Comparison of ENCODE assay signal across 31 cellular contexts in the genomic region with DNA sequence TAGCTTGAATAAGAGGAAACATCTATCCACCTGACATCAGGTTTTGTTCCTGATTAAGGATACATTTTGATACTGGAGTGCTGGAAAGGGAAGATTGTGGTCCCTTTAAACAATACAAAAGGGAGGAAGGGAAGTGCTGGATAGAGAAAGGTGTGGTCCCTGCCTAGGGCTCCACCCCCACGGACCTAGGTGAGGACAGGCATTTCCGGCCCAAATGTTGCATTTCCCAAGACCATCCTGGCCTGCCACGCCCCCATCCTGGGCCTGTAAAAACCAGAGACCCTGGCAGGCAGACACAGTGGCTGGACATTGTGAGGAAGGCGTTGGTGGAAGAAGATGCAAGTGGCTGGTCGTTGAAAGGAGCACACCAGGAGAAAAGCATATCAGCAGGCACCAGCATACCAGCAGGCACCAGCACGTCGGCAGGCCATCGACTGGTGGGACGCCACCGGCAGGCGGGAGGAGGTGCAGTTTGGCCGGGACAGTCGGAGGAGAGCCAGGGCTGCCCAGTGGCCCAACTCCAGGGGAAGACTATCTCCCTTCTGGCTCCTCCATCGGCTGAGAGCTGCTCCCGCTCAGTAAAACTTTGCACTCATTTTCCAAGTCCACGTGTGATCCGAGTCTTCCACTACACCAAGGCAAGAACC.
"Had no signal": no experiment of that assay in that cellular context is flagged by ENCODE, and none has a peak within 500 bp of the region (broad histone marks: within the 10 kb centered on the region; RNA-seq: fewer than 3 reads in every experiment).

No MANE protein-coding gene starts in this region.

- H3K9me3 ChIP-seq: body of pancreas, colonic mucosa, gastrocnemius medialis, ovary, prostate gland, sigmoid colon, upper lobe of left lung, vagina had no signal

- H3K36me3 Mint-ChIP-seq: naive B cell; stimulated activated effector memory CD8-positive, alpha-beta T cell treated with anti-CD3 and anti-CD28 coated beads, Interleukin-12 subunit alpha, Interleukin-12 subunit beta, amount 100 ng/mL, for 72 hours; T-cell had no signal

- H3K4me3 ChIP-seq: body of pancreas, cardiac muscle cell, colonic mucosa, gastrocnemius medialis, ovary, prostate gland, sigmoid colon, upper lobe of left lung, vagina had no signal

- H3K27me3 Mint-ChIP-seq: activated naive CD8-positive, alpha-beta T cell; activated T-cell treated with anti-CD3 and anti-CD28 coated beads, Interleukin-2, amount 50 U/mL, for 24 hours; naive B cell; stimulated activated naive CD8-positive, alpha-beta T cell treated with anti-CD3 and anti-CD28 coated beads, Interleukin-15, Interleukin-2, amounts not matched to agents 100 ng/mL and 50 ng/mL, for 24 hours; T-cell had no signal

- H3K4me3 Mint-ChIP-seq: activated naive CD8-positive, alpha-beta T cell; activated T-cell treated with anti-CD3 and anti-CD28 coated beads, Interleukin-2, amount 50 U/mL, for 24 hours; mesothelial cell of epicardium; naive B cell; nephron progenitor cell; stimulated activated effector memory CD8-positive, alpha-beta T cell treated with anti-CD3 and anti-CD28 coated beads, Interleukin-12 subunit alpha, Interleukin-12 subunit beta, amount 100 ng/mL, for 72 hours; stimulated activated naive CD8-positive, alpha-beta T cell treated with anti-CD3 and anti-CD28 coated beads, Interleukin-15, Interleukin-2, amounts not matched to agents 100 ng/mL and 50 ng/mL, for 24 hours; T-cell; T-helper 2 cell treated with Interferon-gamma antibody and Interleukin-4, amounts not matched to agents 5 μg/mL and 100 μg/mL, for 36 hours had no signal

- H3K27me3 ChIP-seq: body of pancreas, cardiac muscle cell, colonic mucosa, gastrocnemius medialis, ovary, sigmoid colon, upper lobe of left lung, vagina had no signal

- DNase-seq: activated CD4-positive, alpha-beta T cell treated with anti-CD3 and anti-CD28 coated beads for 4 hours; activated CD4-positive, alpha-beta T cell treated with anti-CD3 and anti-CD28 coated beads, Interleukin-2, amount 50 U/mL, for 4 hours; activated CD8-positive, alpha-beta memory T cell treated with anti-CD3 and anti-CD28 coated beads, Interleukin-2, amount 50 U/mL, for 48 hours; activated T-cell treated with anti-CD3 and anti-CD28 coated beads, Interleukin-2, amount 50 U/mL, for 24 hours; anterior cingulate cortex; body of pancreas; cerebellar nuclear complex; colonic mucosa; effector CD8-positive, alpha-beta T cell; gastrocnemius medialis; glutamatergic neuron; islet precursor cell; left ventricle myocardium superior; naive B cell; nephron progenitor cell; ovary; retina; sigmoid colon; small intestine; stimulated activated CD4-positive, alpha-beta T cell treated with anti-CD3 and anti-CD28 coated beads, Interleukin-4, amount 100 ng/mL, for 24 hours; T-cell; upper lobe of left lung had no signal

- H3K36me3 ChIP-seq: cardiac muscle cell, colonic mucosa, gastrocnemius medialis, ovary, prostate gland, sigmoid colon, upper lobe of left lung, vagina had no signal

- H3K27ac Mint-ChIP-seq: activated naive CD8-positive, alpha-beta T cell; activated T-cell treated with anti-CD3 and anti-CD28 coated beads, Interleukin-2, amount 50 U/mL, for 24 hours; mesothelial cell of epicardium; stimulated activated effector memory CD8-positive, alpha-beta T cell treated with anti-CD3 and anti-CD28 coated beads, Interleukin-12 subunit alpha, Interleukin-12 subunit beta, amount 100 ng/mL, for 72 hours; stimulated activated naive CD8-positive, alpha-beta T cell treated with anti-CD3 and anti-CD28 coated beads, Interleukin-15, Interleukin-2, amounts not matched to agents 100 ng/mL and 50 ng/mL, for 24 hours; T-cell; T-helper 2 cell treated with Interferon-gamma antibody and Interleukin-4, amounts not matched to agents 5 μg/mL and 100 μg/mL, for 36 hours had no signal

- H3K27ac ChIP-seq: body of pancreas, cardiac muscle cell, colonic mucosa, epithelial cell of prostate, gastrocnemius medialis, ovary, prostate gland, sigmoid colon, upper lobe of left lung, vagina had no signal

- H3K4me1 Mint-ChIP-seq: nephron progenitor cell; stimulated activated effector memory CD8-positive, alpha-beta T cell treated with anti-CD3 and anti-CD28 coated beads, Interleukin-12 subunit alpha, Interleukin-12 subunit beta, amount 100 ng/mL, for 72 hours had no signal

- ATAC-seq: body of pancreas; gastrocnemius medialis; left ventricle myocardium superior; stimulated activated effector memory CD8-positive, alpha-beta T cell treated with anti-CD3 and anti-CD28 coated beads, Interleukin-12 subunit alpha, Interleukin-12 subunit beta, amount 100 ng/mL, for 72 hours; T-cell had no signal

- H3K9me3 Mint-ChIP-seq: nephron progenitor cell had no signal

- H3K4me1 ChIP-seq: body of pancreas, colonic mucosa, gastrocnemius medialis, prostate gland, sigmoid colon, upper lobe of left lung, vagina had no signal
